Comparison of ENCODE assay signal across 1 cellular context in genomic region chr6:35931120-35931561, GRCh38.
TF ChIP-seq lines count a peak whose summit lies in the region.

No MANE protein-coding gene starts in this region.

TF ChIP-seq in GM23338, 12 proteins besides CTCF, POLR2A, EP300 and RAD21 (continued from another document):
- TF ChIP-seq, protein P1, sequence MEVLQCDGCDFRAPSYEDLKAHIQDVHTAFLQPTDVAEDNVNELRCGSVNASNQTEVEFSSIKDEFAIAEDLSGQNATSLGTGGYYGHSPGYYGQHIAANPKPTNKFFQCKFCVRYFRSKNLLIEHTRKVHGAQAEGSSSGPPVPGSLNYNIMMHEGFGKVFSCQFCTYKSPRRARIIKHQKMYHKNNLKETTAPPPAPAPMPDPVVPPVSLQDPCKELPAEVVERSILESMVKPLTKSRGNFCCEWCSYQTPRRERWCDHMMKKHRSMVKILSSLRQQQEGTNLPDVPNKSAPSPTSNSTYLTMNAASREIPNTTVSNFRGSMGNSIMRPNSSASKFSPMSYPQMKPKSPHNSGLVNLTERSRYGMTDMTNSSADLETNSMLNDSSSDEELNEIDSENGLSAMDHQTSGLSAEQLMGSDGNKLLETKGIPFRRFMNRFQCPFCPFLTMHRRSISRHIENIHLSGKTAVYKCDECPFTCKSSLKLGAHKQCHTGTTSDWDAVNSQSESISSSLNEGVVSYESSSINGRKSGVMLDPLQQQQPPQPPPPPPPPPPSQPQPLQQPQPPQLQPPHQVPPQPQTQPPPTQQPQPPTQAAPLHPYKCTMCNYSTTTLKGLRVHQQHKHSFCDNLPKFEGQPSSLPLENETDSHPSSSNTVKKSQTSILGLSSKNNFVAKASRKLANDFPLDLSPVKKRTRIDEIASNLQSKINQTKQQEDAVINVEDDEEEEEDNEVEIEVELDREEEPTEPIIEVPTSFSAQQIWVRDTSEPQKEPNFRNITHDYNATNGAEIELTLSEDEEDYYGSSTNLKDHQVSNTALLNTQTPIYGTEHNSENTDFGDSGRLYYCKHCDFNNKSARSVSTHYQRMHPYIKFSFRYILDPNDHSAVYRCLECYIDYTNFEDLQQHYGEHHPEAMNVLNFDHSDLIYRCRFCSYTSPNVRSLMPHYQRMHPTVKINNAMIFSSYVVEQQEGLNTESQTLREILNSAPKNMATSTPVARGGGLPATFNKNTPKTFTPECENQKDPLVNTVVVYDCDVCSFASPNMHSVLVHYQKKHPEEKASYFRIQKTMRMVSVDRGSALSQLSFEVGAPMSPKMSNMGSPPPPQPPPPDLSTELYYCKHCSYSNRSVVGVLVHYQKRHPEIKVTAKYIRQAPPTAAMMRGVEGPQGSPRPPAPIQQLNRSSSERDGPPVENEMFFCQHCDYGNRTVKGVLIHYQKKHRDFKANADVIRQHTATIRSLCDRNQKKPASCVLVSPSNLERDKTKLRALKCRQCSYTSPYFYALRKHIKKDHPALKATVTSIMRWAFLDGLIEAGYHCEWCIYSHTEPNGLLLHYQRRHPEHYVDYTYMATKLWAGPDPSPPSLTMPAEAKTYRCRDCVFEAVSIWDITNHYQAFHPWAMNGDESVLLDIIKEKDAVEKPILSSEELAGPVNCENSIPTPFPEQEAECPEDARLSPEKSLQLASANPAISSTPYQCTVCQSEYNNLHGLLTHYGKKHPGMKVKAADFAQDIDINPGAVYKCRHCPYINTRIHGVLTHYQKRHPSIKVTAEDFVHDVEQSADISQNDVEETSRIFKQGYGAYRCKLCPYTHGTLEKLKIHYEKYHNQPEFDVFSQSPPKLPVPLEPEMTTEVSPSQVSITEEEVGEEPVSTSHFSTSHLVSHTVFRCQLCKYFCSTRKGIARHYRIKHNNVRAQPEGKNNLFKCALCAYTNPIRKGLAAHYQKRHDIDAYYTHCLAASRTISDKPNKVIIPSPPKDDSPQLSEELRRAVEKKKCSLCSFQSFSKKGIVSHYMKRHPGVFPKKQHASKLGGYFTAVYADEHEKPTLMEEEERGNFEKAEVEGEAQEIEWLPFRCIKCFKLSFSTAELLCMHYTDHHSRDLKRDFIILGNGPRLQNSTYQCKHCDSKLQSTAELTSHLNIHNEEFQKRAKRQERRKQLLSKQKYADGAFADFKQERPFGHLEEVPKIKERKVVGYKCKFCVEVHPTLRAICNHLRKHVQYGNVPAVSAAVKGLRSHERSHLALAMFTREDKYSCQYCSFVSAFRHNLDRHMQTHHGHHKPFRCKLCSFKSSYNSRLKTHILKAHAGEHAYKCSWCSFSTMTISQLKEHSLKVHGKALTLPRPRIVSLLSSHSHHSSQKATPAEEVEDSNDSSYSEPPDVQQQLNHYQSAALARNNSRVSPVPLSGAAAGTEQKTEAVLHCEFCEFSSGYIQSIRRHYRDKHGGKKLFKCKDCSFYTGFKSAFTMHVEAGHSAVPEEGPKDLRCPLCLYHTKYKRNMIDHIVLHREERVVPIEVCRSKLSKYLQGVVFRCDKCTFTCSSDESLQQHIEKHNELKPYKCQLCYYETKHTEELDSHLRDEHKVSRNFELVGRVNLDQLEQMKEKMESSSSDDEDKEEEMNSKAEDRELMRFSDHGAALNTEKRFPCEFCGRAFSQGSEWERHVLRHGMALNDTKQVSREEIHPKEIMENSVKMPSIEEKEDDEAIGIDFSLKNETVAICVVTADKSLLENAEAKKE (CRISPR knock-in tag; IDR thresholded peaks at IDR 0.05): no peak
- TF ChIP-seq EZH2phosphoT487 (IDR thresholded peaks at IDR 0.05; ENCODE audit: unreplicated experiment) (no peak), REST (IDR thresholded peaks at IDR 0.05; ENCODE audit: unreplicated experiment) (no peak), EZH2 (IDR thresholded peaks at IDR 0.05; ENCODE audit: low read depth, unreplicated experiment) (no peak)
